In the genomic region with DNA sequence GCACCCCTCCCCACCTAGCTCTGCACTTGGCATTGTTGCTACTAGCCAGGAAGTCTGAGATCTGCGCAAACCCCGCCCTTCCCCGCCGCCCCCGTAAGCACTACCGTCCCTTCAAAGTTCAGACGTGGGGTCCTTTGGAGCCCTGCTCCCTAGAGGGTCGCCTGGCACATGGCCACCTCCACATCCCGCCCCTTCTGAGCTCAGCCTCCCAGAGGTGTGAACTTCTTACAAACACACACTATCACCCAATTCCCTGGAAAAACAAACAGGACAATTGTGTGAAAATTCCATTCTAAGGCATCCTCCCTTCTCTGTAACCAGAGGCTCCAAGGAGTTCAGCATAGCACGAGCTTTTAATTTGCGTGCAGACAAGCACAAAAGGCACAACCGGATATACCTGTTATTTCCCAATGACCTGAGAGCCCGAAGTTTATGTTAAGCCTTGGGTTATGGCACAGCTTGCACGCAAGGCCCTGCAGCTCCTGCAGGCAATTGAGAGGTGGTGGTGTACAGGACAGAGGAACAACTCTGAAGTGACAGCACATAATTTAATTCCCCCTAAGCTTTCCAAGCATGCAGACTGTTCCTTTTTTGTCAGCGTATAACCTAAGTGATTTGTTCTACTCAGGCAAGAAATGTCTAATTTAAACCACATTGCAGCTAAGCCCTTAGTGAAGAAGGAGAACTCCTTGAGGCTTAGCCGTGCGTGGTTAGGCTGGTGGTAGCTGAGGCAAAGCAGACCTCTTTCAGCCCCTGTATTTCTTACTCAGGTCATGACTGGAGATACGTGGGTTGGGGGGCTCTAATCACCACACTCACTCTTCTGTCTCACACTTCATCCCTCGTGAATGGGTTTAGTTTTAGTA, we compare ENCODE assay signal across 8 cellular contexts. TPM values are rescaled to one million over a fixed set of nuclear protein-coding genes. Genes with fewer than 3 reads are reported as not detected.
DNase-seq lines count a peak whose midpoint lies in the region; ATAC-seq, FAIRE-seq and TF ChIP-seq lines count a peak whose summit lies in the region.

No MANE protein-coding gene starts in this region.

- H3K4me3 ChIP-seq in A549 (no peak overlapping the region), PC-9 (peak overlapping the region; percentile 24; the same call in 1 of the 2 replicates), cardiac muscle cell (no peak overlapping the region), urinary bladder (ENCODE audit: low read depth, low read length) (no peak overlapping the region)

- peak overlapping the region; percentile 42 for H3K4me2 ChIP-seq in A549
- peak overlapping the region; percentile 73 for H3K4me2 ChIP-seq in PC-9

- WGBS in A549 (ENCODE audit: missing lambda C conversion rate) = 42% methylated on average over 19 of the region's 19 CpGs
- 43% methylated on average over 19 of the region's 19 CpGs for WGBS in urinary bladder

- no peaks in the 10 kb centered on the region for H4K20me1 ChIP-seq in PC-9 (ENCODE audit: insufficient read depth)

- H3K4me1 ChIP-seq in A549 (peaks cover 52% of the 10 kb centered on the region), PC-9 (replicated peaks; ENCODE audit: insufficient read depth) (peaks cover 88% of the 10 kb centered on the region), cardiac muscle cell (ENCODE audit: low read depth) (no peaks in the 10 kb centered on the region), urinary bladder (ENCODE audit: insufficient read depth) (no peaks in the 10 kb centered on the region)

- no peaks in the 10 kb centered on the region for H3K9me3 ChIP-seq in A549
- no peaks in the 10 kb centered on the region for H3K9me3 ChIP-seq in PC-9 (ENCODE audit: insufficient read depth, low read depth)
- H3K9me3 ChIP-seq in cardiac muscle cell (ENCODE audit: low read depth) = no peaks in the 10 kb centered on the region

- FAIRE-seq in A549 (lab: Jason Lieb, UNC) = no peak

- no peak for TF ChIP-seq RAD21 in A549 (conservative IDR thresholded peaks at IDR 0.05 in 1 of 2, IDR thresholded peaks at IDR 0.05 in 1 of 2)

- TF ChIP-seq CTCF in A549 (IDR thresholded peaks at IDR 0.05) (no peak), PC-9 (conservative IDR thresholded peaks at IDR 0.05) (no peak; the same call in 1 of the 2 replicates), cardiac muscle cell (IDR thresholded peaks at IDR 0.05; ENCODE audit: low read depth, low read length) (no peak)

- ATAC-seq in A549 = peak; percentile 40 to 67; a peak in 5 of 6 replicates
- peak; percentile 57 for ATAC-seq in GM21423 (IDR thresholded peaks at IDR 0.05; ENCODE audit: unreplicated experiment)
- no peak for ATAC-seq in HG02981 (IDR thresholded peaks at IDR 0.05; ENCODE audit: unreplicated experiment)

- POLR2A ChIA-PET in A549 (lab: Yijun Ruan, JAX) (interaction anchor here (0.7 to 1.7 kb wide), 3 partner anchors 13 to 171 kb away, joined by 3 to 6 read pairs (median 5); partner anchors contain the start of genes CYP1B1 and RMDN2), PC-9 (lab: Charles Lee; ENCODE audit: unreplicated experiment) (interaction anchor here (0.5 to 1.2 kb wide), 5 partner anchors 11 to 371 kb away, joined by 3 to 19 read pairs (median 4); no protein-coding TSS in a partner anchor)

- peaks cover 15% of the 10 kb centered on the region for H3K79me2 ChIP-seq in PC-9 (ENCODE audit: low read depth)

- H3K27me3 ChIP-seq in PC-9 (ENCODE audit: insufficient read depth, low read depth) = no peaks in the 10 kb centered on the region
- H3K27me3 ChIP-seq in cardiac muscle cell = peaks cover 21% of the 10 kb centered on the region

- intact Hi-C loops in PC-9 (cut with micrococcal nuclease; ENCODE audit: unreplicated experiment) = loop anchor here (1.0 to 10.0 kb wide), 4 partner anchors 19 to 279 kb away; partner anchors contain the start of gene ATL2

- H3F3A ChIP-seq in PC-9 (ENCODE audit: insufficient read depth, low read depth) = peaks cover 59% of the 10 kb centered on the region

- CTCF ChIA-PET in A549 (lab: Yijun Ruan, JAX) (interaction anchor here (0.8 to 6.9 kb wide), 3 partner anchors 8 to 19 kb away, joined by 3 to 40 read pairs (median 4); partner anchors contain the start of gene CYP1B1), PC-9 (lab: Charles Lee) (interaction anchor here (0.6 to 1.7 kb wide), 2 partner anchors 20 to 22 kb away, joined by 3 to 15 read pairs; partner anchors contain the start of gene CYP1B1)

- no peak; a peak in 1 of 5 replicates for TF ChIP-seq EP300 in A549 (IDR thresholded peaks at IDR 0.05)

- BruUV-seq in PC-9 (replicated peaks; lab: Mats Ljungman, UMichigan) = no TSS peak

- H2AFZ ChIP-seq in PC-9 = 0 out of 2 replicates have a peak overlapping the region, but pooled peaks have one; percentile 39

- TF ChIP-seq POLR2A in A549 (IDR thresholded peaks at IDR 0.05; ENCODE audit: low read length) = no peak

- H3K9me2 ChIP-seq in PC-9 (ENCODE audit: insufficient read depth) = no peaks in the 10 kb centered on the region

- DNase-seq in A549 (ENCODE audit: low read depth in 1 of 2, low spot score in 1 of 2) (peak in 1 of 2 experiments; percentile 66), PC-9 (peak; percentile 77 to 100), cardiac muscle cell (ENCODE audit: low read depth in 1 of 2, low spot score in 1 of 2) (peak; percentile 18 to 57), ecto neural progenitor cell (ENCODE audit: low spot score) (no peak), AG08396 (ENCODE audit: low spot score) (no peak)

- peak overlapping the region; percentile 34; a peak in 5 of 6 replicates for H3K27ac ChIP-seq in A549
- peak overlapping the region; percentile 97 for H3K27ac ChIP-seq in PC-9
- no peak overlapping the region for H3K27ac ChIP-seq in cardiac muscle cell
- H3K27ac ChIP-seq in urinary bladder (ENCODE audit: low read depth) = peak overlapping the region; percentile 58

- H3K36me3 ChIP-seq in PC-9 (ENCODE audit: low read depth) (no peaks in the 10 kb centered on the region), cardiac muscle cell (no peaks in the 10 kb centered on the region), urinary bladder (ENCODE audit: insufficient read depth) (no peaks in the 10 kb centered on the region)

TF ChIP-seq in A549, 52 proteins besides CTCF, POLR2A, EP300 and RAD21:
- TF ChIP-seq TFCP2L1 (CRISPR knock-in tag; IDR thresholded peaks at IDR 0.05) = no peak
- TF ChIP-seq CEBPB (IDR thresholded peaks at IDR 0.05) = peak in 1 of 2 experiments; percentile 55; a peak in 1 of 4 replicates

RNA-seq across cellular contexts. Expression of gene CYP1B1, which starts 20.3 kb away (rescaled TPM):
- 13.1 and 13.2 TPM in 2 replicates for polyA plus RNA-seq in A549 (2011; rRNA removed)
- polyA plus RNA-seq in A549 (2012; cell fraction: cytosol; rRNA removed) = 14.6 and 20.8 TPM in 2 replicates
- polyA plus RNA-seq in A549 (2012; cell fraction: nucleus; rRNA removed) = 28.1 and 45.8 TPM in 2 replicates
- 4.4 to 5.5 TPM (median 5.3 TPM) in 3 replicates for polyA plus RNA-seq in A549 (2017; fragmentation: RNase III; extraction: RNeasy Plus Mini Kit Qiagen cat#74134 plus additional on column Dnase treatment)
- polyA minus RNA-seq in A549 (2011; rRNA and poly(A)+ RNA removed) = 29.1 and 30.7 TPM in 2 replicates
- total RNA-seq in PC-9 (2021) = 36.3 and 39.4 TPM in 2 replicates
- 0.18 TPM in 1 of 2 replicates, not detected in the other for total RNA-seq in cardiac muscle cell
- polyA plus RNA-seq in cardiac muscle cell = 0.06 TPM in 1 of 2 replicates, not detected in the other
- 16.7 TPM for total RNA-seq in urinary bladder
- polyA plus RNA-seq in urinary bladder = 10.7 TPM

Comparison
In these comparisons a context has a peak if more than half of its experiments do, and no peak if none do; other contexts are left out.
1. DNase-seq: peak in PC-9 (2 of 2) and cardiac muscle cell (2 of 2); none in ecto neural progenitor cell (single experiment) and AG08396 (single experiment).
2. RNA of gene CYP1B1, which starts 20.3 kb away (total RNA-seq): 36.3 to 39.4 TPM in PC-9 and 16.7 TPM in urinary bladder (single experiment); 0.18 TPM in cardiac muscle cell; every median in the first group is over 10 times any median in the second.